Comparison of ENCODE assay signal across 18 cellular contexts in genomic region chr2:38512211-38512610, GRCh38.
DNase-seq lines count a peak whose midpoint lies in the region; TF ChIP-seq lines count a peak whose summit lies in the region.
"Had no signal": no experiment of that assay in that cellular context is flagged by ENCODE, and none has a peak within 500 bp of the region (broad histone marks: within the 10 kb centered on the region; RNA-seq: fewer than 3 reads in every experiment).

No MANE protein-coding gene starts in this region.

- H3K9me3 ChIP-seq in stomach smooth muscle (ENCODE audit: control insufficient read depth in 2 of 2, low read length in 2 of 2), result no peaks in the 10 kb centered on the region
- H3K9me3 ChIP-seq: BLaER1 treated with 17β-estradiol and CSF1 and Interleukin-3, amounts not matched to agents 10 nM and 100 nM had no signal

- no peaks in the 10 kb centered on the region for H3K27me3 ChIP-seq in HL-60 (ENCODE audit: insufficient read depth, poor library complexity, severe bottlenecking)
- H3K27me3 ChIP-seq in stomach smooth muscle (ENCODE audit: control insufficient read depth in 1 of 2, insufficient read depth in 2 of 2, low read length in 2 of 2), result no peaks in the 10 kb centered on the region
- H3K27me3 ChIP-seq: BLaER1 treated with 17β-estradiol and CSF1 and Interleukin-3, amounts not matched to agents 10 nM and 100 nM had no signal

- H3K4me3 ChIP-seq in HL-60 (replicated peaks; ENCODE audit: insufficient read depth, low read length) (no peak overlapping the region), stomach smooth muscle (ENCODE audit: low read length in 2 of 2) (no peak overlapping the region)
- H3K4me3 ChIP-seq: BLaER1 treated with 17β-estradiol and CSF1 and Interleukin-3, amounts not matched to agents 10 nM and 100 nM had no signal

- H3K27ac ChIP-seq in HL-60 (replicated peaks) (peak overlapping the region; percentile 28), stomach smooth muscle (ENCODE audit: low read length) (peak overlapping the region; percentile 49)
- H3K27ac ChIP-seq: BLaER1 treated with 17β-estradiol and CSF1 and Interleukin-3, amounts not matched to agents 10 nM and 100 nM had no signal

- no peaks in the 10 kb centered on the region for H3K36me3 ChIP-seq in stomach smooth muscle (ENCODE audit: control insufficient read depth in 2 of 2, insufficient read depth in 2 of 2, low read length in 2 of 2)
- H3K36me3 ChIP-seq: BLaER1 treated with 17β-estradiol and CSF1 and Interleukin-3, amounts not matched to agents 10 nM and 100 nM had no signal

- no peak for TF ChIP-seq CTCF in HL-60 (IDR thresholded peaks at IDR 0.05; ENCODE audit: insufficient read depth, low read length)

- peaks cover 41% of the 10 kb centered on the region for H3K4me1 ChIP-seq in stomach smooth muscle (ENCODE audit: control insufficient read depth, insufficient read depth, low read length)

- H3K9ac ChIP-seq in stomach smooth muscle (ENCODE audit: low read length in 2 of 2), result no peak overlapping the region
- H3K9ac ChIP-seq: BLaER1 treated with 17β-estradiol and CSF1 and Interleukin-3, amounts not matched to agents 10 nM and 100 nM had no signal

- DNase-seq in HL-60 (ENCODE audit: low read depth in 1 of 2, low spot score in 1 of 2) (peak in 1 of 2 experiments; percentile 64), MV-4-11 (lab: John Stamatoyannopoulos, UW) (peak; percentile 67), amniotic epithelial cell (ENCODE audit: low read depth) (peak; percentile 32), GM03348 (ENCODE audit: low spot score) (no peak), NCI-H2029 (lab: John Stamatoyannopoulos, UW) (no peak), DMS 273 treated with DMSO at 0.1 percent for 48 hours (lab: John Stamatoyannopoulos, UW) (no peak)
- DNase-seq: Calu3; CD8-positive, alpha-beta T cell; DMS53; EL; KG1; NCI-H1105; NCI-H2107; NCI-H510A; NCI-H774; SW 1271 had no signal

Comparison
In these comparisons a context has a peak if more than half of its experiments do, and no peak if none do; other contexts are left out.
1. DNase-seq: peak in MV-4-11 (single experiment) and amniotic epithelial cell (single experiment); none in GM03348 (single experiment), NCI-H2029 (single experiment) and DMS 273 treated with DMSO at 0.1 percent for 48 hours (single experiment).